14 cellular contexts compared by ENCODE assay signal in genomic region chr6:167664678-167665445, GRCh38.
"Had no signal": no experiment of that assay in that cellular context is flagged by ENCODE, and none has a peak within 500 bp of the region (broad histone marks: within the 10 kb centered on the region; RNA-seq: fewer than 3 reads in every experiment).

No MANE protein-coding gene starts in this region.

- H3K9me3 Mint-ChIP-seq: activated CD4-positive, alpha-beta memory T cell treated with anti-CD3 and anti-CD28 coated beads, Interleukin-2, amount 10 ng/mL, durations not matched to agents 7 days and 5 days; activated naive CD8-positive, alpha-beta T cell treated with anti-CD3 and anti-CD28 coated beads for 36 hours; stimulated activated naive CD8-positive, alpha-beta T cell treated with anti-CD3 and anti-CD28 coated beads, Interleukin-15, Interleukin-2, amounts not matched to agents 100 ng/mL and 50 ng/mL, for 24 hours; T-cell had no signal

- H3K4me3 Mint-ChIP-seq: activated CD4-positive, alpha-beta memory T cell treated with anti-CD3 and anti-CD28 coated beads, Interleukin-2, amount 10 ng/mL, durations not matched to agents 7 days and 5 days; activated CD4-positive, alpha-beta T cell treated with anti-CD3 and anti-CD28 coated beads for 36 hours; activated naive CD8-positive, alpha-beta T cell treated with anti-CD3 and anti-CD28 coated beads for 36 hours; stimulated activated naive CD8-positive, alpha-beta T cell treated with anti-CD3 and anti-CD28 coated beads, Interleukin-15, Interleukin-2, amounts not matched to agents 100 ng/mL and 50 ng/mL, for 24 hours; T-cell had no signal

- H3K27ac Mint-ChIP-seq: activated CD4-positive, alpha-beta memory T cell treated with anti-CD3 and anti-CD28 coated beads, Interleukin-2, amount 10 ng/mL, durations not matched to agents 7 days and 5 days; activated CD4-positive, alpha-beta T cell treated with anti-CD3 and anti-CD28 coated beads for 36 hours; activated naive CD8-positive, alpha-beta T cell treated with anti-CD3 and anti-CD28 coated beads for 36 hours; stimulated activated naive CD8-positive, alpha-beta T cell treated with anti-CD3 and anti-CD28 coated beads, Interleukin-15, Interleukin-2, amounts not matched to agents 100 ng/mL and 50 ng/mL, for 24 hours; T-cell had no signal

- H3K36me3 Mint-ChIP-seq: activated naive CD8-positive, alpha-beta T cell treated with anti-CD3 and anti-CD28 coated beads for 36 hours; T-cell had no signal

- H3K27ac ChIP-seq: breast epithelium, thoracic aorta, uterus, VCaP had no signal

- H3K4me1 Mint-ChIP-seq: activated CD4-positive, alpha-beta memory T cell treated with anti-CD3 and anti-CD28 coated beads, Interleukin-2, amount 10 ng/mL, durations not matched to agents 7 days and 5 days; activated CD4-positive, alpha-beta T cell treated with anti-CD3 and anti-CD28 coated beads for 36 hours; activated naive CD8-positive, alpha-beta T cell treated with anti-CD3 and anti-CD28 coated beads for 36 hours; T-cell had no signal

- ATAC-seq: activated CD4-positive, alpha-beta T cell treated with anti-CD3 and anti-CD28 coated beads for 36 hours; T-cell had no signal

- H3K27me3 Mint-ChIP-seq: activated CD4-positive, alpha-beta memory T cell treated with anti-CD3 and anti-CD28 coated beads, Interleukin-2, amount 10 ng/mL, durations not matched to agents 7 days and 5 days had no signal

- DNase-seq: activated CD4-positive, alpha-beta memory T cell treated with anti-CD3 and anti-CD28 coated beads, Interleukin-2, amount 10 ng/mL, durations not matched to agents 7 days and 5 days; activated CD4-positive, alpha-beta T cell treated with anti-CD3 and anti-CD28 coated beads for 36 hours; activated gamma-delta T cell treated with Interleukin-2 at 50 U/mL for 16 hours; activated naive CD8-positive, alpha-beta T cell treated with anti-CD3 and anti-CD28 coated beads for 36 hours; activated T-cell treated with anti-CD3 and anti-CD28 coated beads, Interleukin-2, amount 50 U/mL, for 48 hours; effector CD4-positive, alpha-beta T cell; occipital lobe; stimulated activated CD4-positive, alpha-beta T cell treated with anti-CD3 and anti-CD28 coated beads, Interleukin-4, amount 100 ng/mL, for 24 hours; T-cell; uterus had no signal
